1 cellular context compared by ENCODE assay signal in genomic region chr6:41784581-41785171, GRCh38.
TF ChIP-seq lines count a peak whose summit lies in the region.

No MANE protein-coding gene starts in this region.

TF ChIP-seq in GM12878, 131 proteins besides CTCF, POLR2A, EP300 and RAD21:
- TF ChIP-seq IKZF1 (conservative IDR thresholded peaks at IDR 0.05) (0 out of 2 replicates have a peak, but pooled peaks have one; percentile 26), TARDBP (IDR thresholded peaks at IDR 0.05; ENCODE audit: borderline replicate concordance) (no peak), IKZF2 (IDR thresholded peaks at IDR 0.05) (0 out of 4 replicates have a peak, but pooled peaks of 1 of the 2 experiments have one; percentile 31), ZNF622 (IDR thresholded peaks at IDR 0.05) (no peak), SKIL (IDR thresholded peaks at IDR 0.05; ENCODE audit: low read depth, poor library complexity, severe bottlenecking) (no peak), SPI1 (IDR thresholded peaks at IDR 0.05; ENCODE audit: borderline replicate concordance, insufficient read depth, low read depth, low read length) (peak; percentile 76; the same call in 1 of the 2 replicates), POLR2AphosphoS2 (IDR thresholded peaks at IDR 0.05; ENCODE audit: low read depth, low read length) (no peak), YBX1 (IDR thresholded peaks at IDR 0.05) (no peak), RELB (IDR thresholded peaks at IDR 0.05; ENCODE audit: low read depth) (no peak), STAT3 (IDR thresholded peaks at IDR 0.05; ENCODE audit: low read depth, low read length) (no peak)
- TF ChIP-seq, protein P1, sequence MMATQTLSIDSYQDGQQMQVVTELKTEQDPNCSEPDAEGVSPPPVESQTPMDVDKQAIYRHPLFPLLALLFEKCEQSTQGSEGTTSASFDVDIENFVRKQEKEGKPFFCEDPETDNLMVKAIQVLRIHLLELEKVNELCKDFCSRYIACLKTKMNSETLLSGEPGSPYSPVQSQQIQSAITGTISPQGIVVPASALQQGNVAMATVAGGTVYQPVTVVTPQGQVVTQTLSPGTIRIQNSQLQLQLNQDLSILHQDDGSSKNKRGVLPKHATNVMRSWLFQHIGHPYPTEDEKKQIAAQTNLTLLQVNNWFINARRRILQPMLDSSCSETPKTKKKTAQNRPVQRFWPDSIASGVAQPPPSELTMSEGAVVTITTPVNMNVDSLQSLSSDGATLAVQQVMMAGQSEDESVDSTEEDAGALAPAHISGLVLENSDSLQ (IDR thresholded peaks at IDR 0.05), result peak; percentile 81
- TF ChIP-seq, protein P2, sequence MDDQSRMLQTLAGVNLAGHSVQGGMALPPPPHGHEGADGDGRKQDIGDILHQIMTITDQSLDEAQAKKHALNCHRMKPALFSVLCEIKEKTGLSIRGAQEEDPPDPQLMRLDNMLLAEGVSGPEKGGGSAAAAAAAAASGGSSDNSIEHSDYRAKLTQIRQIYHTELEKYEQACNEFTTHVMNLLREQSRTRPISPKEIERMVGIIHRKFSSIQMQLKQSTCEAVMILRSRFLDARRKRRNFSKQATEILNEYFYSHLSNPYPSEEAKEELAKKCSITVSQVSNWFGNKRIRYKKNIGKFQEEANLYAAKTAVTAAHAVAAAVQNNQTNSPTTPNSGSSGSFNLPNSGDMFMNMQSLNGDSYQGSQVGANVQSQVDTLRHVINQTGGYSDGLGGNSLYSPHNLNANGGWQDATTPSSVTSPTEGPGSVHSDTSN (IDR thresholded peaks at IDR 0.05; ENCODE audit: insufficient replicate concordance, low read depth, low read length), result peak; percentile 81
- TF ChIP-seq, protein P3, sequence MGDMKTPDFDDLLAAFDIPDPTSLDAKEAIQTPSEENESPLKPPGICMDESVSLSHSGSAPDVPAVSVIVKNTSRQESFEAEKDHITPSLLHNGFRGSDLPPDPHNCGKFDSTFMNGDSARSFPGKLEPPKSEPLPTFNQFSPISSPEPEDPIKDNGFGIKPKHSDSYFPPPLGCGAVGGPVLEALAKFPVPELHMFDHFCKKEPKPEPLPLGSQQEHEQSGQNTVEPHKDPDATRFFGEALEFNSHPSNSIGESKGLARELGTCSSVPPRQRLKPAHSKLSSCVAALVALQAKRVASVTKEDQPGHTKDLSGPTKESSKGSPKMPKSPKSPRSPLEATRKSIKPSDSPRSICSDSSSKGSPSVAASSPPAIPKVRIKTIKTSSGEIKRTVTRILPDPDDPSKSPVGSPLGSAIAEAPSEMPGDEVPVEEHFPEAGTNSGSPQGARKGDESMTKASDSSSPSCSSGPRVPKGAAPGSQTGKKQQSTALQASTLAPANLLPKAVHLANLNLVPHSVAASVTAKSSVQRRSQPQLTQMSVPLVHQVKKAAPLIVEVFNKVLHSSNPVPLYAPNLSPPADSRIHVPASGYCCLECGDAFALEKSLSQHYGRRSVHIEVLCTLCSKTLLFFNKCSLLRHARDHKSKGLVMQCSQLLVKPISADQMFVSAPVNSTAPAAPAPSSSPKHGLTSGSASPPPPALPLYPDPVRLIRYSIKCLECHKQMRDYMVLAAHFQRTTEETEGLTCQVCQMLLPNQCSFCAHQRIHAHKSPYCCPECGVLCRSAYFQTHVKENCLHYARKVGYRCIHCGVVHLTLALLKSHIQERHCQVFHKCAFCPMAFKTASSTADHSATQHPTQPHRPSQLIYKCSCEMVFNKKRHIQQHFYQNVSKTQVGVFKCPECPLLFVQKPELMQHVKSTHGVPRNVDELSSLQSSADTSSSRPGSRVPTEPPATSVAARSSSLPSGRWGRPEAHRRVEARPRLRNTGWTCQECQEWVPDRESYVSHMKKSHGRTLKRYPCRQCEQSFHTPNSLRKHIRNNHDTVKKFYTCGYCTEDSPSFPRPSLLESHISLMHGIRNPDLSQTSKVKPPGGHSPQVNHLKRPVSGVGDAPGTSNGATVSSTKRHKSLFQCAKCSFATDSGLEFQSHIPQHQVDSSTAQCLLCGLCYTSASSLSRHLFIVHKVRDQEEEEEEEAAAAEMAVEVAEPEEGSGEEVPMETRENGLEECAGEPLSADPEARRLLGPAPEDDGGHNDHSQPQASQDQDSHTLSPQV (IDR thresholded peaks at IDR 0.05), result no peak
